In the genomic region with DNA sequence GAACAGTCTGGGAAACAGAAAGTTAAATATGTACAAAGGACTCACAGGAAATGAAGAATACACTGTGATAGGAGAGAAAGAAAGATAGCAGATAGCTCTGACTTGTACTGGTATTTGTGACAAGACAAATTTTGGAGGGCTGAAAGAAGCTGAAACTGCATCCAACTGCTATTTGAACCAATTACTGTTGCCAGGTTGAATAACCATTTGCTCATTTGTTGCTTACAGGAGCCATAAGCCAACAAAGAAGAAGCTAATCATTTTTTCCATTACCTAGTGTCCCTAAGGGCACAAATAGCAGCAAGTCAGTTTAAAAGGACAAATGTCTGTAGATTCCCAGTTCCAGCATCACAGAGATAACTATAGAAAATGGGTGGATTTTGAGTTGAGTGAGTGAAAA, we compare ENCODE assay signal across 19 cellular contexts.
DNase-seq lines count a peak whose midpoint lies in the region; ATAC-seq and TF ChIP-seq lines count a peak whose summit lies in the region.
"Had no signal": no experiment of that assay in that cellular context is flagged by ENCODE, and none has a peak within 500 bp of the region (broad histone marks: within the 10 kb centered on the region; RNA-seq: fewer than 3 reads in every experiment).

No MANE protein-coding gene starts in this region.

- no peaks in the 10 kb centered on the region for H3F3A ChIP-seq in neural progenitor cell (ENCODE audit: low read depth)

- in situ Hi-C loops in G401 (cut with HindIII; ENCODE audit: low sequenced_read_pairs): no loop called here

- no peak overlapping the region for H3K4me3 Mint-ChIP-seq in neural progenitor cell
- H3K4me3 Mint-ChIP-seq in activated CD4-positive, alpha-beta T cell treated with anti-CD3 and anti-CD28 coated beads for 36 hours: no peak overlapping the region
- H3K4me3 Mint-ChIP-seq: CD14-positive monocyte; CD4-positive, alpha-beta memory T cell; CD4-positive, CD25-positive, alpha-beta regulatory T cell; CD8-positive, alpha-beta memory T cell had no signal

- H3K79me2 ChIP-seq in DND-41 (ENCODE audit: insufficient read depth, low read length): no peaks in the 10 kb centered on the region
- no peaks in the 10 kb centered on the region for H3K79me2 ChIP-seq in neural progenitor cell (ENCODE audit: low read depth)

- POLR2A ChIA-PET in activated CD4-positive, alpha-beta T cell treated with anti-CD3 and anti-CD28 coated beads for 36 hours (lab: Charles Lee): no interaction called here

- H3K36me3 ChIP-seq in DND-41 (ENCODE audit: insufficient read depth, low read length) (no peaks in the 10 kb centered on the region), neural progenitor cell (no peaks in the 10 kb centered on the region)
- H3K36me3 ChIP-seq: BE2C, BLaER1 had no signal

- H3K36me3 Mint-ChIP-seq in neural progenitor cell: no peaks in the 10 kb centered on the region
- H3K36me3 Mint-ChIP-seq in activated CD4-positive, alpha-beta T cell treated with anti-CD3 and anti-CD28 coated beads for 36 hours (ENCODE audit: low read depth): no peaks in the 10 kb centered on the region
- H3K36me3 Mint-ChIP-seq: CD14-positive monocyte; CD4-positive, alpha-beta memory T cell; CD4-positive, CD25-positive, alpha-beta regulatory T cell; CD8-positive, alpha-beta memory T cell had no signal

- TF ChIP-seq CTCF in DND-41 (IDR thresholded peaks at IDR 0.05; ENCODE audit: borderline replicate concordance, extremely low read depth, low read length, poor library complexity, severe bottlenecking) (no peak), neural progenitor cell (IDR thresholded peaks at IDR 0.05) (no peak)

- H3K4me1 Mint-ChIP-seq in neural progenitor cell: peaks cover 4% of the 10 kb centered on the region
- no peaks in the 10 kb centered on the region for H3K4me1 Mint-ChIP-seq in activated CD4-positive, alpha-beta T cell treated with anti-CD3 and anti-CD28 coated beads for 36 hours
- H3K4me1 Mint-ChIP-seq: CD14-positive monocyte; CD4-positive, alpha-beta memory T cell; CD4-positive, CD25-positive, alpha-beta regulatory T cell; CD8-positive, alpha-beta memory T cell had no signal

- H3K9me3 ChIP-seq in DND-41 (ENCODE audit: insufficient read depth, low read length, severe bottlenecking) (no peaks in the 10 kb centered on the region), neural progenitor cell (ENCODE audit: low read depth) (no peaks in the 10 kb centered on the region)
- H3K9me3 ChIP-seq: BE2C, BLaER1 had no signal

- H3K9me3 Mint-ChIP-seq in neural progenitor cell: no peaks in the 10 kb centered on the region
- H3K9me3 Mint-ChIP-seq in activated CD4-positive, alpha-beta T cell treated with anti-CD3 and anti-CD28 coated beads for 36 hours (ENCODE audit: low read depth): peaks cover 3% of the 10 kb centered on the region

- no peak overlapping the region for H3K4me3 ChIP-seq in DND-41 (ENCODE audit: low read depth in 1 of 2, low read length in 2 of 2)
- no peak overlapping the region for H3K4me3 ChIP-seq in neural progenitor cell
- H3K4me3 ChIP-seq: BLaER1 had no signal

- H2AFZ ChIP-seq in DND-41 (ENCODE audit: low read depth, low read length) (peak overlapping the region; percentile 60), neural progenitor cell (replicated peaks) (peak overlapping the region; percentile 38)

- ATAC-seq in DND-41 (ENCODE audit: insufficient read depth, low read depth): peak; percentile 76
- ATAC-seq in activated CD4-positive, alpha-beta T cell treated with anti-CD3 and anti-CD28 coated beads for 36 hours: no peak

- peaks cover 10% of the 10 kb centered on the region for H3K4me1 ChIP-seq in DND-41 (ENCODE audit: insufficient read depth, low read length)
- H3K4me1 ChIP-seq in neural progenitor cell: no peaks in the 10 kb centered on the region
- H3K4me1 ChIP-seq: BE2C, BLaER1 had no signal

- no peaks in the 10 kb centered on the region for H4K20me1 ChIP-seq in DND-41 (ENCODE audit: insufficient read depth, low read length)
- H4K20me1 ChIP-seq in neural progenitor cell (ENCODE audit: low read depth): no peaks in the 10 kb centered on the region
- H4K20me1 ChIP-seq: BLaER1 had no signal

- intact Hi-C loops in activated CD4-positive, alpha-beta T cell treated with anti-CD3 and anti-CD28 coated beads for 36 hours (cut with DNase I, micrococcal nuclease): no loop called here

- no peak overlapping the region for H3K27ac Mint-ChIP-seq in neural progenitor cell
- H3K27ac Mint-ChIP-seq in activated CD4-positive, alpha-beta T cell treated with anti-CD3 and anti-CD28 coated beads for 36 hours: no peak overlapping the region
- H3K27ac Mint-ChIP-seq: CD14-positive monocyte; CD4-positive, alpha-beta memory T cell; CD4-positive, CD25-positive, alpha-beta regulatory T cell; CD8-positive, alpha-beta memory T cell had no signal

- H3K27me3 ChIP-seq in DND-41 (ENCODE audit: insufficient read depth, low read length, poor library complexity) (no peaks in the 10 kb centered on the region), neural progenitor cell (no peaks in the 10 kb centered on the region)
- H3K27me3 ChIP-seq: BE2C, BLaER1 had no signal

- CTCF ChIA-PET in activated CD4-positive, alpha-beta T cell treated with anti-CD3 and anti-CD28 coated beads for 36 hours (lab: Charles Lee): no interaction called here

- H3K9ac ChIP-seq in DND-41 (ENCODE audit: low read depth, low read length) (no peak overlapping the region), neural progenitor cell (no peak overlapping the region)
- H3K9ac ChIP-seq: BLaER1 had no signal

- H3K4me2 ChIP-seq in DND-41 (ENCODE audit: insufficient read depth, low read length) (no peak overlapping the region), neural progenitor cell (no peak overlapping the region)
- H3K4me2 ChIP-seq: BLaER1 had no signal

- peak overlapping the region; percentile 52; the same call in 1 of the 2 replicates for H3K27ac ChIP-seq in DND-41 (ENCODE audit: low read length)
- no peak overlapping the region for H3K27ac ChIP-seq in neural progenitor cell
- H3K27ac ChIP-seq: BLaER1 had no signal

- DNase-seq in DND-41: no peak
- DNase-seq in G401 (ENCODE audit: low spot score): peak; percentile 66
- DNase-seq in cerebellum (ENCODE audit: low spot score): peak; percentile 5
- no peak for DNase-seq in neural progenitor cell (ENCODE audit: low spot score)
- no peak for DNase-seq in KG1 (lab: John Stamatoyannopoulos, UW)
- no peak for DNase-seq in activated CD4-positive, alpha-beta T cell treated with anti-CD3 and anti-CD28 coated beads for 36 hours
- no peak for DNase-seq in LoVo (ENCODE audit: low spot score)
- DNase-seq: 8988T; ACHN; BE2C; CD4-positive, alpha-beta memory T cell; CD4-positive, CD25-positive, alpha-beta regulatory T cell; CD8-positive, alpha-beta memory T cell; COR-L47; DMS79 treated with DMSO at 0.1 percent for 48 hours; EL; GF-D8 had no signal

- H3K27me3 Mint-ChIP-seq in neural progenitor cell (ENCODE audit: insufficient read depth, low read depth): no peaks in the 10 kb centered on the region
- H3K27me3 Mint-ChIP-seq in activated CD4-positive, alpha-beta T cell treated with anti-CD3 and anti-CD28 coated beads for 36 hours: no peaks in the 10 kb centered on the region
- H3K27me3 Mint-ChIP-seq: CD4-positive, alpha-beta memory T cell; CD4-positive, CD25-positive, alpha-beta regulatory T cell; CD8-positive, alpha-beta memory T cell had no signal

Comparison
In these comparisons a context has a peak if more than half of its experiments do, and no peak if none do; other contexts are left out.
1. DNase-seq: peak in G401 (single experiment) and cerebellum (single experiment); none in DND-41 (single experiment), neural progenitor cell (single experiment), KG1 (single experiment), activated CD4-positive, alpha-beta T cell treated with anti-CD3 and anti-CD28 coated beads for 36 hours (single experiment) and LoVo (single experiment).